17 cellular contexts compared by ENCODE assay signal in the genomic region with DNA sequence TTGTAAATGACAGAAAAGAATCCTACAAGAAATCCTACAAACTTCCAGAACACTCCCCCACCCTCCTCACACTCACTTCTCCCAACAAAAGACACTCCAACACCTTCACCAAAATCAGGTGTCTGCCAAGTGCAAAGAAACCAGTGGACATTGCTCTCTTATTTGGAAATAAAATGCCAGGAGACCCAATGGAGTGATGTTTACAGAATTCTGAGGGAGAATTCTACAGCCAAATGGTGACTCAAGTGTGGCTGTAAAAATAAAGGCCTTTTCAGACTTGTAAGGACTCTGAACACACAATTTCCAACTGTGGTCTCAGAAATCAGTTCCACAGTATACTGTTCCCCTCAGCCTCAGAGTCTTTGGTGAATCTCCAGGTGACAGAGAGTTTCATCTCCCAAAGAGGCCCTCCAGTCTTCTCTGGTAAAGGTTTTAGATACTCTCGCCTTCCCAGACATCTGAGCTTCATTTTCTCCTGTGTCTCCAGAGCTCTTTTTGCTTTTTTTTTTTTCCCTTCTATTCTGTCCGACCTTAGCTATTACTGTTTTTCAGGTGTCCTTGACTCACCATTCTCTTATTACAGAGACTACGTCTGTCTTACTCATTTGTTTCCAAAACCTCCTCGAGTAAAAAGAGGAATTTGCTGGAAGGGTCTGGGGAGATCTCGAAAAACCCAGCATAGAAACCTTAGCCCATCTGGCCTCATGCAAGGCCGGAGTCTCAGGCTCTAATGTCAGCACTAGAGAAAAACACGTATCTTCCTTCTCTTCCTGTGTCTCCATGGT.
DNase-seq lines count a peak whose midpoint lies in the region; ATAC-seq and TF ChIP-seq lines count a peak whose summit lies in the region.
"Had no signal": no experiment of that assay in that cellular context is flagged by ENCODE, and none has a peak within 500 bp of the region (broad histone marks: within the 10 kb centered on the region; RNA-seq: fewer than 3 reads in every experiment).

No MANE protein-coding gene starts in this region.

- no peak overlapping the region for H3K4me3 ChIP-seq in rectal smooth muscle tissue (ENCODE audit: low read length)
- H3K4me3 ChIP-seq: psoas muscle had no signal

- no peaks in the 10 kb centered on the region for H3K9me3 ChIP-seq in KOPT-K1 (ENCODE audit: insufficient read depth, low read length, poor library complexity, severe bottlenecking)
- H3K9me3 ChIP-seq: psoas muscle had no signal

- no peaks in the 10 kb centered on the region for H3K4me1 ChIP-seq in rectal smooth muscle tissue (ENCODE audit: control insufficient read depth, insufficient read depth, low read length)
- H3K4me1 ChIP-seq: psoas muscle had no signal

- no peaks in the 10 kb centered on the region for H3K36me3 Mint-ChIP-seq in CD14-positive monocyte

- H3K9me3 Mint-ChIP-seq in CD14-positive monocyte, result peaks cover 0 to 7% (median 0%) of the 10 kb centered on the region in 7 donors

- H3K4me1 Mint-ChIP-seq in CD14-positive monocyte, result peaks cover 94% of the 10 kb centered on the region

- H3K36me3 ChIP-seq in KOPT-K1 (ENCODE audit: insufficient read depth, low read length) (no peaks in the 10 kb centered on the region), rectal smooth muscle tissue (ENCODE audit: control insufficient read depth, insufficient read depth, low read length) (no peaks in the 10 kb centered on the region)

- H3K27me3 ChIP-seq in rectal smooth muscle tissue (ENCODE audit: control insufficient read depth, insufficient read depth, low read length), result no peaks in the 10 kb centered on the region

- peak overlapping the region in 5 of 7 donors; percentile 27 to 75 (median 62) for H3K27ac Mint-ChIP-seq in CD14-positive monocyte

- no peak overlapping the region for H3K9ac ChIP-seq in rectal smooth muscle tissue (ENCODE audit: low read length)

- H3K27me3 Mint-ChIP-seq in CD14-positive monocyte (ENCODE audit: low read depth in 3 of 3), result peaks cover 0 to 3% (median 2%) of the 10 kb centered on the region in 3 donors

- ATAC-seq in HG02981 (IDR thresholded peaks at IDR 0.05; ENCODE audit: unreplicated experiment) (no peak), left colon (no peak), GM21825 (IDR thresholded peaks at IDR 0.05; ENCODE audit: unreplicated experiment) (no peak)
- ATAC-seq: psoas muscle, Right ventricle myocardium inferior had no signal

- intact Hi-C loops in CD14-positive monocyte (cut with micrococcal nuclease), result loop anchor here (5.0 to 10.0 kb wide), 2 partner anchors 32 to 45 kb away; no protein-coding TSS in a partner anchor
- intact Hi-C loops in left colon (cut with DNase I, micrococcal nuclease), result no loop called here

- no peak overlapping the region for H3K4me3 Mint-ChIP-seq in CD14-positive monocyte

- DNase-seq in CD14-positive monocyte (ENCODE audit: low spot score) (no peak), dedifferentiated amniotic fluid mesenchymal stem cell (ENCODE audit: extremely low spot score) (peak; percentile 26), left colon (no peak), epidermal melanocyte (ENCODE audit: insufficient read length, low spot score) (no peak)
- DNase-seq: activated CD4-positive, alpha-beta T cell treated with anti-CD3 and anti-CD28 coated beads, Interleukin-2, amount 50 U/mL, for 1 hour; activated T-cell treated with anti-CD3 and anti-CD28 coated beads, Interleukin-2, amount 50 U/mL, for 48 hours; DMS79; effector CD4-positive, alpha-beta T cell; NCI-H146; NCI-H345; psoas muscle; T-helper 9 cell had no signal

- no peak for TF ChIP-seq CTCF in CD14-positive monocyte (IDR thresholded peaks at IDR 0.05)

- H3K27ac ChIP-seq in KOPT-K1 (ENCODE audit: low read depth, low read length, poor library complexity, severe bottlenecking) (peak overlapping the region; percentile 93), rectal smooth muscle tissue (ENCODE audit: low read depth, low read length) (peak overlapping the region; percentile 27)
- H3K27ac ChIP-seq: psoas muscle had no signal

Comparison
In these comparisons a context has a peak if more than half of its experiments do, and no peak if none do; other contexts are left out.
1. intact Hi-C loops: an anchor here in CD14-positive monocyte (5.0 to 10.0 kb wide); none called in left colon.